In genomic region chr6:70673601-70674000, GRCh38 we compare ENCODE assay signal across 2 cellular contexts.
A peak's percentile ranks its signal among the peaks of the same experiment; 100 is the strongest.
TF ChIP-seq lines count a peak whose summit lies in the region.

No MANE protein-coding gene starts in this region.

TF ChIP-seq in SK-N-SH, 30 proteins besides CTCF, POLR2A, EP300 and RAD21:
- TF ChIP-seq FOSL2 (IDR thresholded peaks at IDR 0.05; ENCODE audit: borderline replicate concordance, low read depth), result peak; percentile 6; the same call in 1 of the 2 replicates
- TF ChIP-seq MXI1 (IDR thresholded peaks at IDR 0.05; ENCODE audit: low read depth, low read length), result no peak

TF ChIP-seq in endothelial cell of umbilical vein, 7 proteins besides CTCF, POLR2A, EP300 and RAD21:
- TF ChIP-seq JUN (IDR thresholded peaks at IDR 0.05; ENCODE audit: borderline replicate concordance, insufficient read depth, insufficient read length, low read depth) (no peak), MYC (IDR thresholded peaks at IDR 0.05; ENCODE audit: low read depth, low read length) (no peak), EZH2 (IDR thresholded peaks at IDR 0.05; ENCODE audit: borderline replicate concordance, low read depth, low read length, severe bottlenecking) (no peak), POLR2AphosphoS5 (IDR thresholded peaks at IDR 0.05; ENCODE audit: insufficient read depth, low read depth, low read length) (no peak), MAX (IDR thresholded peaks at IDR 0.05; ENCODE audit: insufficient read depth, insufficient read length) (no peak), FOS (IDR thresholded peaks at IDR 0.05; ENCODE audit: borderline replicate concordance, insufficient read depth, low read length) (peak; percentile 39)
TF ChIP-seq in endothelial cell of umbilical vein: peak in this region for 1.
